Comparison of ENCODE assay signal across 11 cellular contexts in the genomic region with DNA sequence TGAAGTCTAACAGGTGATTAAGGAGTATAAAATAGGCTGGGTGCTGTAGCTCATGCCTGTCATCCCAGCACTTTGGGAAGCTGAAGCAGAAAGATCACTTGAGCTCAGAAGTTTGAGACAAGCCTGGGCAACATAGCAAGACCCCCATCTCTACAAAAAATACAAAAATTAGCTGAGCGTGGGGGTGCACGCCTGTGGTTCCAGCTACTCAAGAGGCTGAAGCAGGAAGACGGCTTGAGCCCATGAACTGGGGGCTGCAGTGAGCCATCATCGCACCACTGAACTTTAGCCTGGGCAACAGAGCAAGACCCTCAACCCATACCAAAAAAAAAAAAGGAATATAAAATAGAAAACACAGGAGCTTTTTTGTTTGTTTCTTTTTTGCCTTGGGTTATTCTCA. TPM values are rescaled to one million over a fixed set of nuclear protein-coding genes. Genes with fewer than 3 reads are reported as not detected.
"Had no signal": no experiment of that assay in that cellular context is flagged by ENCODE, and none has a peak within 500 bp of the region (broad histone marks: within the 10 kb centered on the region; RNA-seq: fewer than 3 reads in every experiment).

No MANE protein-coding gene starts in this region.

- ATAC-seq: GM23338, HCT116 had no signal

- H3K9ac ChIP-seq: GM23248 had no signal

- H3K36me3 ChIP-seq: HAP-1 had no signal

- FAIRE-seq: H1, H54 had no signal

- H3K4me3 Mint-ChIP-seq: GM23338, H9, HFFc6 had no signal

- H3K4me1 ChIP-seq: HAP-1 had no signal

- H3K4me1 Mint-ChIP-seq: GM23338, H9 had no signal

- H3K4me3 ChIP-seq: GM23248, GM23338, HAP-1 had no signal

- H3K27ac ChIP-seq: GM23248 had no signal

- H3K9me3 Mint-ChIP-seq: GM23338, H9, HFFc6 had no signal

- H2AFZ ChIP-seq: GM23248, GM23338 had no signal

- H3K27ac Mint-ChIP-seq: GM23338, H9, HFFc6 had no signal

- DNase-seq: GM23248, GOT3, H7, H9, HCEC 1CT, HFFc6 had no signal

- H3K9me3 ChIP-seq: HAP-1 had no signal

- H3K4me2 ChIP-seq: GM23338 had no signal

RNA-seq across cellular contexts. Expression of a gene that starts 55.0 kb away (rescaled TPM):
- total RNA-seq: GM23248, GM23338, H1, H7, H9 had no signal
- polyA plus RNA-seq: GM23248, GM23338, H1 had no signal
